Comparison of ENCODE assay signal across 18 cellular contexts in the genomic region with DNA sequence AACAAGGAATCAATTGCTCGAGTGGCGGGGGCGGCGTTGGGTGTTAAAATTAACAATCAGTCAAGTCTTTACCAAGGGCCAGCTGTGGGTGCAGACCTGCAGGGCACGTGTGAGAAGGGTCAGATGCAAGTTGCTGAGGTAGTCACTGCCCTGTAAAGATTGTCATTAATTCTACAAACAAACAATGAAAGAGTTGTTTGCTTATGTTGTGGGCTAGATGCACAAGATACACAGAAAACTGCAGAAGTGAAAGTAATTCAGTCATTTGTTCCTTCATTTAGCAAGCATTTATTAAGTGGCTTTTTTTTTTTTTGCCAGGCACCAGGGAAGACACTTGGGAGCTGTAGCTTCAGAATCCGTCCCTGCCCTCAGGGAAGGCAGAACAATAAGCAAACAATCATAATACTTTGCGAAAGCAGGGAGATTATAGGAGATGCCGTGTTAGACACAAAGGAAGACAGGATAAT.
A peak's percentile ranks its signal among the peaks of the same experiment; 100 is the strongest.
DNase-seq lines count a peak whose midpoint lies in the region; ATAC-seq and TF ChIP-seq lines count a peak whose summit lies in the region.
"Had no signal": no experiment of that assay in that cellular context is flagged by ENCODE, and none has a peak within 500 bp of the region (broad histone marks: within the 10 kb centered on the region; RNA-seq: fewer than 3 reads in every experiment).

No MANE protein-coding gene starts in this region.

- H3K4me3 Mint-ChIP-seq in HFFc6 (peak overlapping the region; percentile 71), natural killer cell (no peak overlapping the region)
- H3K4me3 Mint-ChIP-seq: activated CD4-positive, alpha-beta T cell treated with anti-CD3 and anti-CD28 coated beads, Interleukin-2, amount 10 ng/mL, durations not matched to agents 24 days and 14 days; activated naive CD8-positive, alpha-beta T cell; central memory CD8-positive, alpha-beta T cell had no signal

- TF ChIP-seq CTCF in HFFc6 (IDR thresholded peaks at IDR 0.05) (no peak), epithelial cell of esophagus (IDR thresholded peaks at IDR 0.05; ENCODE audit: insufficient read depth, low read depth, low read length, missing control alignments) (no peak), WERI-Rb-1 (IDR thresholded peaks at IDR 0.05; ENCODE audit: low read depth, low read length) (no peak), natural killer cell (IDR thresholded peaks at IDR 0.05) (no peak)

- H3K27me3 Mint-ChIP-seq in HFFc6 (ENCODE audit: insufficient read depth) (no peaks in the 10 kb centered on the region; the same call in 1 of the 2 replicates), natural killer cell (ENCODE audit: low read depth in 2 of 2) (peaks cover 0 to 28% of the 10 kb centered on the region in 2 donors)
- H3K27me3 Mint-ChIP-seq: central memory CD8-positive, alpha-beta T cell had no signal

- DNase-seq in HFFc6 (no peak), NCI-H748 (lab: John Stamatoyannopoulos, UW; ENCODE audit: unreplicated experiment) (peak; percentile 46), epithelial cell of esophagus (ENCODE audit: low read depth) (peak; percentile 33), WERI-Rb-1 (no peak), natural killer cell (no peak)
- no peak for DNase-seq in activated CD4-positive, alpha-beta T cell treated with anti-CD3 and anti-CD28 coated beads for 48 hours
- DNase-seq: activated CD4-positive, alpha-beta T cell treated with anti-CD3 and anti-CD28 coated beads, Interleukin-2, amount 10 ng/mL, durations not matched to agents 24 days and 14 days; activated T-cell treated with anti-CD3 and anti-CD28 coated beads for 4 hours; kidney; NCI-H146; NCI-H526; posterior cingulate gyrus; Right ventricle myocardium superior had no signal

- H3K9me3 Mint-ChIP-seq in HFFc6 = no peaks in the 10 kb centered on the region
- H3K9me3 Mint-ChIP-seq in natural killer cell = no peaks in the 10 kb centered on the region
- H3K9me3 Mint-ChIP-seq: activated CD4-positive, alpha-beta T cell treated with anti-CD3 and anti-CD28 coated beads, Interleukin-2, amount 10 ng/mL, durations not matched to agents 24 days and 14 days; central memory CD8-positive, alpha-beta T cell had no signal

- no peak overlapping the region for H3K9ac ChIP-seq in skeletal muscle satellite cell (ENCODE audit: low read depth, low read length)
- H3K9ac ChIP-seq: BLaER1 treated with 17β-estradiol and CSF1 and Interleukin-3, amounts not matched to agents 10 nM and 100 nM had no signal

- no peaks in the 10 kb centered on the region for H3K36me3 ChIP-seq in skeletal muscle satellite cell (ENCODE audit: insufficient read depth, low read length)
- no peaks in the 10 kb centered on the region for H3K36me3 ChIP-seq in WERI-Rb-1
- H3K36me3 ChIP-seq: BLaER1 treated with 17β-estradiol and CSF1 and Interleukin-3, amounts not matched to agents 10 nM and 100 nM had no signal

- no peak overlapping the region for H3K27ac Mint-ChIP-seq in HFFc6
- no peak overlapping the region for H3K27ac Mint-ChIP-seq in natural killer cell
- H3K27ac Mint-ChIP-seq: activated CD4-positive, alpha-beta T cell treated with anti-CD3 and anti-CD28 coated beads, Interleukin-2, amount 10 ng/mL, durations not matched to agents 24 days and 14 days; activated naive CD8-positive, alpha-beta T cell had no signal

- H3K27me3 ChIP-seq in skeletal muscle satellite cell (ENCODE audit: control insufficient read depth, insufficient read depth, low read length) (peaks cover 2% of the 10 kb centered on the region), WERI-Rb-1 (ENCODE audit: insufficient read depth, low read depth, severe bottlenecking) (no peaks in the 10 kb centered on the region)
- H3K27me3 ChIP-seq: BLaER1 treated with 17β-estradiol and CSF1 and Interleukin-3, amounts not matched to agents 10 nM and 100 nM had no signal

- H3K9me3 ChIP-seq in skeletal muscle satellite cell (replicated peaks; ENCODE audit: low read length) (no peaks in the 10 kb centered on the region), WERI-Rb-1 (ENCODE audit: severe bottlenecking) (no peaks in the 10 kb centered on the region)
- H3K9me3 ChIP-seq: BLaER1 treated with 17β-estradiol and CSF1 and Interleukin-3, amounts not matched to agents 10 nM and 100 nM had no signal

- H3K36me3 Mint-ChIP-seq in HFFc6 (ENCODE audit: low read depth) = no peaks in the 10 kb centered on the region
- no peaks in the 10 kb centered on the region for H3K36me3 Mint-ChIP-seq in natural killer cell
- H3K36me3 Mint-ChIP-seq: activated naive CD8-positive, alpha-beta T cell had no signal

- peak overlapping the region; percentile 76 for H3K4me2 ChIP-seq in skeletal muscle satellite cell (ENCODE audit: low read length)

- ATAC-seq in natural killer cell = no peak
- ATAC-seq: K562 had no signal

- no peak overlapping the region for H3K27ac ChIP-seq in WERI-Rb-1
- H3K27ac ChIP-seq: BLaER1 treated with 17β-estradiol and CSF1 and Interleukin-3, amounts not matched to agents 10 nM and 100 nM had no signal

- H3K4me3 ChIP-seq in epithelial cell of esophagus (ENCODE audit: low read length) = no peak overlapping the region
- peak overlapping the region; percentile 39 for H3K4me3 ChIP-seq in skeletal muscle satellite cell (ENCODE audit: low read length)
- H3K4me3 ChIP-seq in WERI-Rb-1 (ENCODE audit: low read depth, low read length) = no peak overlapping the region
- H3K4me3 ChIP-seq: BLaER1 treated with 17β-estradiol and CSF1 and Interleukin-3, amounts not matched to agents 10 nM and 100 nM; K562 had no signal

- intact Hi-C loops in natural killer cell (cut with micrococcal nuclease) = no loop called here

- H3K4me1 ChIP-seq in skeletal muscle satellite cell (ENCODE audit: control insufficient read depth, insufficient read depth, low read length) = peaks cover 7% of the 10 kb centered on the region

- H3K4me1 Mint-ChIP-seq in HFFc6 (ENCODE audit: low read depth) (peaks cover 10% of the 10 kb centered on the region), natural killer cell (no peaks in the 10 kb centered on the region)

Comparison
In these comparisons a context has a peak if more than half of its experiments do, and no peak if none do; other contexts are left out.
1. DNase-seq: peak in NCI-H748 (single experiment) and epithelial cell of esophagus (single experiment); none in HFFc6 (single experiment), activated CD4-positive, alpha-beta T cell treated with anti-CD3 and anti-CD28 coated beads for 48 hours (single experiment), WERI-Rb-1 (single experiment) and natural killer cell (single experiment).